In the genomic region with DNA sequence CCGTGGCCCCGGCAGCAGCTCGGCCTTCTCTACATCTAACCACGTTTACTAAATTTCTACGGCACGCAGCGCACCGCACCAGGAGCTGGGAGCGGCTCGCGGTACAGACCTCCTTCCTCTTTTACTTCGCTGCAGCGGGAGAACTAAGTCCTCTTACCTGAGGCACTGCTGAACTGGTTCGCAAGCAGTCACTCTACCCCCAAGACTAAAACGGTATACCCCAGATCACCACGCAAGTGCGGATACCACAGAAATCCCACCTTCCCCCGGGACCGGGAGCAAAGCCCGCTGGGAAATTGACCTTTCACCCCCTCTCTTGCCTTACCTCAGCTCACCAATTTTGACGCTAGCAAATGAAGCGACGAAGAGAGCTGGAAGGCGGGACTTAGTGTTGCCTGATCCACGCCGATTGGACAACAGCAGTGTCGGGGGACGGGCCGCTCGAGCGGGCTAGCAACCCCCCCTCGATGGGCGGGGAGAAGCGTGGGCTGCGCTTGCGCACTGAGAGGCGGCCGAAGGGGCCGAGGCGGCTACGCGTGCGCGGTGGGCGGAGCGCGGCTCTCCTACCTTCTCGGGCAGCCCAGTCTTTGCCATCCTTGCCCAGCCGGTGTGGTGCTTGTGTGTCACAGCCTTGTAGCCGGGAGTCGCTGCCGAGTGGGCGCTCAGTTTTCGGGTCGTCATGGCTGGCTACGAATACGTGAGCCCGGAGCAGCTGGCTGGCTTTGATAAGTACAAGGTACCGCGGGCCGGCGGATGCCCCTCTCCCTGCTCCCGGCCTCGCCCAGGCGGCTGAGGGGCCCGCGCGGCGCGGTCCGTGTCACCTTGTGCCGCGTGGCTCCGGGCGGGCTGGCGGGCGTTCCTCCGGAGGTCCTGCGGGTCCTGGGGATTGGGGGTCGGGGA, we compare ENCODE assay signal across 8 cellular contexts. TPM values are rescaled to one million over a fixed set of nuclear protein-coding genes. Genes with fewer than 3 reads are reported as not detected.
A peak's percentile ranks its signal among the peaks of the same experiment; 100 is the strongest.
DNase-seq lines count a peak whose midpoint lies in the region; ATAC-seq and TF ChIP-seq lines count a peak whose summit lies in the region.

A gene with protein sequence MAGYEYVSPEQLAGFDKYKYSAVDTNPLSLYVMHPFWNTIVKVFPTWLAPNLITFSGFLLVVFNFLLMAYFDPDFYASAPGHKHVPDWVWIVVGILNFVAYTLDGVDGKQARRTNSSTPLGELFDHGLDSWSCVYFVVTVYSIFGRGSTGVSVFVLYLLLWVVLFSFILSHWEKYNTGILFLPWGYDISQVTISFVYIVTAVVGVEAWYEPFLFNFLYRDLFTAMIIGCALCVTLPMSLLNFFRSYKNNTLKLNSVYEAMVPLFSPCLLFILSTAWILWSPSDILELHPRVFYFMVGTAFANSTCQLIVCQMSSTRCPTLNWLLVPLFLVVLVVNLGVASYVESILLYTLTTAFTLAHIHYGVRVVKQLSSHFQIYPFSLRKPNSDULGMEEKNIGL (plus strand): TSS at position 590 of the 900 bp plus-strand sequence. CDS start 90 bp downstream, at position 680.

- no peaks in the 10 kb centered on the region for H3K27me3 ChIP-seq in CD8-positive, alpha-beta T cell (ENCODE audit: insufficient read depth, low read length)
- H3K27me3 ChIP-seq in lower lobe of right lung (ENCODE audit: low read depth): no peaks in the 10 kb centered on the region

- peak; percentile 98 to 100 (median 99) for DNase-seq in CD8-positive, alpha-beta T cell
- peak; percentile 94 for DNase-seq in HS-27A (ENCODE audit: low read depth)
- DNase-seq in NK-92 (lab: John Stamatoyannopoulos, UW; ENCODE audit: unreplicated experiment): peak; percentile 90
- DNase-seq in activated CD8-positive, alpha-beta memory T cell treated with anti-CD3 and anti-CD28 coated beads for 1 hour (ENCODE audit: extremely low read depth in 1 of 2, low read depth in 1 of 2): peak; percentile 97 to 99
- DNase-seq in effector CD4-positive, alpha-beta T cell: peak; percentile 99
- DNase-seq in lower lobe of right lung: peak; percentile 98
- peak; percentile 98 to 99 (median 99) for DNase-seq in stimulated activated CD4-positive, alpha-beta T cell treated with anti-CD3 and anti-CD28 coated beads, TNF-alpha, amount 100 ng/mL, for 24 hours (ENCODE audit: low read depth in 3 of 3)

- peak; percentile 92 for ATAC-seq in CD8-positive, alpha-beta T cell
- peak; percentile 90 for ATAC-seq in GM19467 (IDR thresholded peaks at IDR 0.05; ENCODE audit: unreplicated experiment)
- ATAC-seq in lower lobe of right lung: peak; percentile 98 to 100

- peaks cover 42% of the 10 kb centered on the region for H3K4me1 Mint-ChIP-seq in CD8-positive, alpha-beta T cell (ENCODE audit: low read depth)

- H3K4me1 ChIP-seq in CD8-positive, alpha-beta T cell (ENCODE audit: insufficient read depth, low read length): peaks cover 28% of the 10 kb centered on the region
- peaks cover 33% of the 10 kb centered on the region for H3K4me1 ChIP-seq in lower lobe of right lung

- no peaks in the 10 kb centered on the region for H3K27me3 Mint-ChIP-seq in CD8-positive, alpha-beta T cell (ENCODE audit: low read depth)

- no peaks in the 10 kb centered on the region for H3K9me3 Mint-ChIP-seq in CD8-positive, alpha-beta T cell

- H3K4me3 Mint-ChIP-seq in CD8-positive, alpha-beta T cell: peak within 1 kb of the TSS; percentile 98

- POLR2A ChIA-PET in CD8-positive, alpha-beta T cell (lab: Charles Lee): interaction anchor here (0.7 to 2.0 kb wide), 10 partner anchors 9 to 467 kb away, joined by 3 to 12 read pairs (median 4); a partner anchor contains a TSS

- intact Hi-C loops in CD8-positive, alpha-beta T cell (cut with DNase I, micrococcal nuclease): loop anchor here (1.0 to 10.0 kb wide), 16 partner anchors 47 to 1984 kb away; a partner anchor contains a TSS
- intact Hi-C loops in lower lobe of right lung (cut with DNase I): no loop called here

- peak within 1 kb of the TSS; percentile 80 for H3K27ac ChIP-seq in CD8-positive, alpha-beta T cell (ENCODE audit: low read depth, low read length)
- H3K27ac ChIP-seq in lower lobe of right lung: peak within 1 kb of the TSS; percentile 88

- peak within 1 kb of the TSS; percentile 100 for H3K27ac Mint-ChIP-seq in CD8-positive, alpha-beta T cell

- peaks cover 20% of the 10 kb centered on the region for H3K36me3 Mint-ChIP-seq in CD8-positive, alpha-beta T cell

- H3K9me3 ChIP-seq in CD8-positive, alpha-beta T cell (ENCODE audit: low read length): no peaks in the 10 kb centered on the region
- H3K9me3 ChIP-seq in lower lobe of right lung: no peaks in the 10 kb centered on the region

- CTCF ChIA-PET in CD8-positive, alpha-beta T cell (lab: Charles Lee): interaction anchor here (0.6 kb wide), 1 partner anchor 11 kb away, joined by 3 read pairs; no protein-coding TSS in a partner anchor

- H3K36me3 ChIP-seq in CD8-positive, alpha-beta T cell (ENCODE audit: insufficient read depth, low read length): no peaks in the 10 kb centered on the region
- no peaks in the 10 kb centered on the region for H3K36me3 ChIP-seq in lower lobe of right lung

- peak within 1 kb of the TSS; percentile 86 for H3K4me3 ChIP-seq in CD8-positive, alpha-beta T cell (ENCODE audit: low read depth, low read length)
- H3K4me3 ChIP-seq in lower lobe of right lung: peak within 1 kb of the TSS; percentile 96

- TF ChIP-seq CTCF in CD8-positive, alpha-beta T cell (IDR thresholded peaks at IDR 0.05): no peak
- TF ChIP-seq CTCF in lower lobe of right lung (IDR thresholded peaks at IDR 0.05): no peak

RNA-seq across cellular contexts. Expression of the gene that starts here (rescaled TPM):
- 10 to 100 TPM; 34.3 to 40.8 TPM for total RNA-seq in CD8-positive, alpha-beta T cell
- 13.4 TPM for total RNA-seq in lower lobe of right lung

Comparison
In these comparisons a context has a peak if more than half of its experiments do, and no peak if none do; other contexts are left out.
1. Peak in every context shown above with its lines: DNase-seq, ATAC-seq, H3K4me3 ChIP-seq and H3K27ac ChIP-seq.